In the genomic region with DNA sequence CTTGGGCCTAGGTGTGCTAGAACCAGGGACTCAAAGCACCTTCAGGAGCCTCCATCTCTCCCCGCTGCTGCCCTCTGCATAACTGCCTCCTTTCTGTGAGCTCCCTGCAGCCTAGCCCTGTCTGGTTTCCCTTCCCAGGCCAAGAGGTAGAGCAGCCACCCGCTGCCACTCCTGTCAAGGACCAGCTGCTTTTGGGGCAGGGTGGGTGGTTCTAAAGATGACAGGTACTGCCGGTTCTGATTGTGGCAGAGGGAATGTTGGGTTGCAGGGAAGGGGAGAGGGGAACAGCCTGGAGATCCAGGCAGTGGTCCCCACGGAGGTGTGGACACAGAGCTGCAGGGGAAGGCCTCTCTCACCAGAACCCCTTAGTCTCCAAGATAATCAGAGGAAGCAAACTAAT, we compare ENCODE assay signal across 1 cellular context.
TF ChIP-seq lines count a peak whose summit lies in the region.

No MANE protein-coding gene starts in this region.

TF ChIP-seq in HCT116, 20 proteins besides CTCF, POLR2A, EP300 and RAD21:
- TF ChIP-seq, protein P1, sequence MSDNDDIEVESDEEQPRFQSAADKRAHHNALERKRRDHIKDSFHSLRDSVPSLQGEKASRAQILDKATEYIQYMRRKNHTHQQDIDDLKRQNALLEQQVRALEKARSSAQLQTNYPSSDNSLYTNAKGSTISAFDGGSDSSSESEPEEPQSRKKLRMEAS (IDR thresholded peaks at IDR 0.05), result no peak
- TF ChIP-seq EZH2phosphoT487 (IDR thresholded peaks at IDR 0.05; ENCODE audit: borderline replicate concordance), result no peak
